In the genomic region with DNA sequence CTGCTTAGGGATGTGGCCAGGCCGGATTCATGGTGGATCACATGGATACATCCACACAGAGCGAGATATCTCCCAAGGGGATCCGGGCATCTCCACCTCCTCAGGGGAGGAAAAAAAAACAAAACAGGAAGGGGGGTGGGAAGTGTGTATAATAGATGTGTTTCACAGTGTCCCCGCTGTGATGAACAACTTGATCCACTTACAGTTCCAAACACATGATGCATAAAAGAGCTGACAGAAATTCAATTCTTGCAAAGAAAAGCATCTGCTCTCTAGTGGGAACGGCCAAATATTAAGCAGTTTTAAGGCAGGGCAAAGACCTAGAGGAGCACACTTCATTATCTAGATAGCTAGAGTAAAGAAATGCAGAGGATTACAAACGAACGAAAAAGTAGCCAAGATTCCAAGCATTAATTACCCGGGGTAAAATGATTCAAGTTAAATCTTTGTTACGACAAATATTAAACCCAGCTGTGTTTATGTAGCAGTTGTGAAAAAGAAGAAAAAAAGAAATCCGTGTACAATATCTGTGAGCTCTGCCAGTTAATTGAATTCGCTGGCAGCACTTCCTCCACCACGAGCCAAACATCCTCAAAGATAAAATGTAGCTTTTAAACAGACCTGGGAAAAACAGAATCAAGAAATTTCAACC, we compare ENCODE assay signal across 11 cellular contexts.
DNase-seq lines count a peak whose midpoint lies in the region; ATAC-seq and TF ChIP-seq lines count a peak whose summit lies in the region.
"Had no signal": no experiment of that assay in that cellular context is flagged by ENCODE, and none has a peak within 500 bp of the region (broad histone marks: within the 10 kb centered on the region; RNA-seq: fewer than 3 reads in every experiment).

No MANE protein-coding gene starts in this region.

- H3K27ac ChIP-seq in A673 (ENCODE audit: low read depth, low read length, poor library complexity, severe bottlenecking) (peak overlapping the region; percentile 51), IMR-90 (ENCODE audit: insufficient read depth, low read length) (no peak overlapping the region), caudate nucleus (ENCODE audit: low read depth, low read length) (peak overlapping the region; percentile 24), lower lobe of right lung (no peak overlapping the region)
- H3K27ac ChIP-seq: neutrophil had no signal

- peak; percentile 81 for ATAC-seq in IMR-90 (ENCODE audit: low read depth)
- ATAC-seq in lower lobe of right lung, result peak; percentile 32 to 61
- no peak for ATAC-seq in HG03139 (IDR thresholded peaks at IDR 0.05; ENCODE audit: unreplicated experiment)
- no peak for ATAC-seq in HG03095 (IDR thresholded peaks at IDR 0.05; ENCODE audit: unreplicated experiment)

- no peak overlapping the region for H3K18ac ChIP-seq in IMR-90 (ENCODE audit: low read depth, low read length)

- H2BK5ac ChIP-seq in IMR-90 (ENCODE audit: low read depth, low read length, poor library complexity, severe bottlenecking), result no peak overlapping the region

- no peak for TF ChIP-seq CTCF in A673 (conservative IDR thresholded peaks at IDR 0.05; ENCODE audit: low read depth, low read length)
- TF ChIP-seq CTCF in IMR-90 (conservative IDR thresholded peaks at IDR 0.05; ENCODE audit: low read depth, low read length), result no peak
- no peak for TF ChIP-seq CTCF in lower lobe of right lung (IDR thresholded peaks at IDR 0.05)

- no peaks in the 10 kb centered on the region for H3K79me1 ChIP-seq in IMR-90 (ENCODE audit: low read depth in 1 of 2, low read length in 2 of 2)

- no peaks in the 10 kb centered on the region for H3K9me1 ChIP-seq in IMR-90 (ENCODE audit: insufficient read depth, low read length)

- H3K9ac ChIP-seq in IMR-90 (ENCODE audit: low read depth, low read length), result no peak overlapping the region

- no peak overlapping the region for H4K91ac ChIP-seq in IMR-90 (ENCODE audit: insufficient read depth, low read depth, low read length)

- no peak overlapping the region for H2AK9ac ChIP-seq in IMR-90 (replicated peaks; ENCODE audit: low read depth, low read length, poor library complexity)

- no peak overlapping the region for H2BK20ac ChIP-seq in IMR-90 (ENCODE audit: low read depth, low read length)

- TF ChIP-seq RAD21 in IMR-90 (IDR thresholded peaks at IDR 0.05; ENCODE audit: low read length), result no peak

- in situ Hi-C loops in IMR-90 (cut with MboI; ENCODE audit: low sequenced_read_pairs), result no loop called here

- WGBS in IMR-90 (ENCODE audit: extremely low coverage in 2 of 2, insufficient read length in 1 of 2), 2 experiments, result no CpG with 5 or more reads among the region's 12 CpGs

- H3K27me3 ChIP-seq in A673 (replicated peaks; ENCODE audit: insufficient read depth, low read depth, low read length, poor library complexity) (no peaks in the 10 kb centered on the region), IMR-90 (ENCODE audit: control insufficient read depth, insufficient read depth, low read length) (no peaks in the 10 kb centered on the region), lower lobe of right lung (ENCODE audit: low read depth) (no peaks in the 10 kb centered on the region)
- H3K27me3 ChIP-seq: neutrophil had no signal

- no peak overlapping the region for H4K8ac ChIP-seq in IMR-90 (ENCODE audit: low read depth in 2 of 2, low read length in 2 of 2)

- H4K20me1 ChIP-seq in IMR-90 (ENCODE audit: insufficient read depth, low read length), result no peaks in the 10 kb centered on the region; the same call in 1 of the 2 replicates

- no peak overlapping the region for H2BK120ac ChIP-seq in IMR-90 (ENCODE audit: low read depth, low read length)

- H3K56ac ChIP-seq in IMR-90 (ENCODE audit: extremely low read depth, insufficient read depth, low read length), result no peak overlapping the region

- BruUV-seq in A673 (replicated peaks; lab: Mats Ljungman, UMichigan) (no TSS peak), IMR-90 (replicated peaks; lab: Mats Ljungman, UMichigan) (no TSS peak)

- POLR2A ChIA-PET in A673 (lab: Charles Lee; ENCODE audit: low non-redundant PET) (no interaction called here), IMR-90 (lab: Charles Lee; ENCODE audit: unreplicated experiment) (no interaction called here)

- intact Hi-C loops in A673 (cut with micrococcal nuclease; ENCODE audit: unreplicated experiment) (no loop called here), IMR-90 (cut with micrococcal nuclease) (no loop called here), lower lobe of right lung (cut with DNase I) (no loop called here)

- no peak overlapping the region for H2AFZ ChIP-seq in IMR-90 (replicated peaks; ENCODE audit: low read length, poor library complexity)

- no peak overlapping the region for H2BK15ac ChIP-seq in IMR-90 (ENCODE audit: low read depth, low read length)

- DNase-seq in A673 (ENCODE audit: low spot score) (peak; percentile 93), IMR-90 (peak; percentile 50), caudate nucleus (lab: John Stamatoyannopoulos, UW) (peak in 1 of 61 donors; percentile 12), lower lobe of right lung (no peak), D341Med (ENCODE audit: low spot score) (no peak), GM19240 (ENCODE audit: insufficient read length, low spot score) (no peak)
- DNase-seq: activated CD8-positive, alpha-beta memory T cell treated with anti-CD3 and anti-CD28 coated beads, Interleukin-2, amount 50 U/mL, for 48 hours; KG1 had no signal

- H3K4me1 ChIP-seq in A673 (ENCODE audit: insufficient read depth, low read length, poor library complexity, severe bottlenecking) (peaks cover 23% of the 10 kb centered on the region), IMR-90 (ENCODE audit: control insufficient read depth, insufficient read depth, low read length) (peaks cover 7% of the 10 kb centered on the region), lower lobe of right lung (no peaks in the 10 kb centered on the region)

- CTCF ChIA-PET in A673 (lab: Charles Lee) (no interaction called here), IMR-90 (lab: Yijun Ruan, JAX) (no interaction called here)

- dilution Hi-C loops in IMR-90 (cut with HindIII; ENCODE audit: low sequenced_read_pairs, unreplicated experiment), result no loop called here

- no peaks in the 10 kb centered on the region for H3K9me3 ChIP-seq in A673 (ENCODE audit: low read depth, low read length, poor library complexity, severe bottlenecking)
- no peaks in the 10 kb centered on the region for H3K9me3 ChIP-seq in IMR-90 (ENCODE audit: control insufficient read depth, insufficient read depth, low read length)
- H3K9me3 ChIP-seq in lower lobe of right lung, result no peaks in the 10 kb centered on the region
- H3K9me3 ChIP-seq: neutrophil had no signal

- H3K14ac ChIP-seq in IMR-90 (replicated peaks; ENCODE audit: low read depth, low read length), result no peak overlapping the region

- no peak overlapping the region; the same call in none of the 2 replicates for H3K4me2 ChIP-seq in IMR-90 (ENCODE audit: low read depth, low read length)

- H3K23ac ChIP-seq in IMR-90 (ENCODE audit: low read depth, low read length), result no peak overlapping the region

- no peak for TF ChIP-seq POLR2A in IMR-90 (IDR thresholded peaks at IDR 0.05; ENCODE audit: low read depth, low read length)

- peak overlapping the region; percentile 8 for H3K4me3 ChIP-seq in A673 (ENCODE audit: low read depth, low read length, poor library complexity, severe bottlenecking)
- H3K4me3 ChIP-seq in IMR-90 (ENCODE audit: insufficient read depth, low read depth, low read length), result no peak overlapping the region
- H3K4me3 ChIP-seq in lower lobe of right lung, result no peak overlapping the region

- H3K4ac ChIP-seq in IMR-90 (ENCODE audit: low read depth, low read length), result no peak overlapping the region

- no peak overlapping the region for H2AK5ac ChIP-seq in IMR-90 (ENCODE audit: low read depth, low read length)

- H4K5ac ChIP-seq in IMR-90 (ENCODE audit: low read depth, low read length), result no peak overlapping the region

- H3K36me3 ChIP-seq in A673 (ENCODE audit: insufficient read depth, low read length, poor library complexity, severe bottlenecking) (no peaks in the 10 kb centered on the region), IMR-90 (ENCODE audit: control insufficient read depth, insufficient read depth, low read length) (no peaks in the 10 kb centered on the region), lower lobe of right lung (no peaks in the 10 kb centered on the region)

TF ChIP-seq in IMR-90, 13 proteins besides CTCF, POLR2A, EP300 and RAD21:
- TF ChIP-seq SMC3 (IDR thresholded peaks at IDR 0.05; ENCODE audit: low read depth, low read length) (no peak), RFX5 (IDR thresholded peaks at IDR 0.05; ENCODE audit: low read depth, low read length) (no peak)
TF ChIP-seq in IMR-90: peak in this region for 0.

Comparison
In these comparisons a context has a peak if more than half of its experiments do, and no peak if none do; other contexts are left out.
1. DNase-seq: peak in A673 (single experiment) and IMR-90 (single experiment); none in lower lobe of right lung (single experiment), D341Med (single experiment) and GM19240 (single experiment).
2. H3K27ac ChIP-seq: peak in A673 (single experiment) and caudate nucleus (single experiment); none in IMR-90 (single experiment) and lower lobe of right lung (single experiment).
3. ATAC-seq: peak in IMR-90 (single experiment) and lower lobe of right lung (2 of 2); none in HG03139 (single experiment) and HG03095 (single experiment).